12 cellular contexts compared by ENCODE assay signal in the genomic region with DNA sequence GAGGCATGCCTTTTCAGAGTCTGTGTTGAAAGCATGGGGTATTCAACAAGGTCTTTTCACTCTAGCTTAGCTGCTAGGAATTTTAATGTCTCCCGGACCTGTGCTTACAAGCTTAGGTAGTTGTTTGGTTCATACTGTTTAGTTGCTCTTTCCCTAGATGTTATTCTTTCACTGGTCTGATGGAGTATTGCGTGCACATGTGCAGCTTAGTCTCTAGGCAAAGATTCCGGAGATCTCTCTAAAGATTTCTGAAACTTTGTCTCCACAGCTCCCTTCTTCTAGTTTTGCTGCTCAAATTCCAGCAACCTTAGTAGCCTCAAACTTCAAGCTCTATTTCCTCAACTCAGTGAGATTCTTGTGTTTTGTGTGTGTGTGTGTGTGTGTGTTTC. TPM values are rescaled to one million over a fixed set of nuclear protein-coding genes. Genes with fewer than 3 reads are reported as not detected.
DNase-seq lines count a peak whose midpoint lies in the region; ATAC-seq and TF ChIP-seq lines count a peak whose summit lies in the region.
"Had no signal": no experiment of that assay in that cellular context is flagged by ENCODE, and none has a peak within 500 bp of the region (broad histone marks: within the 10 kb centered on the region; RNA-seq: fewer than 3 reads in every experiment).

No MANE protein-coding gene starts in this region.

- H3K27ac ChIP-seq in VCaP (peak overlapping the region; percentile 49), tibial artery (peak overlapping the region; percentile 11 to 42), substantia nigra (ENCODE audit: low read depth, low read length, poor library complexity, severe bottlenecking) (no peak overlapping the region)
- H3K27ac ChIP-seq: cardiac muscle cell had no signal

- no peak for ATAC-seq in HG02610 (IDR thresholded peaks at IDR 0.05; ENCODE audit: unreplicated experiment)
- ATAC-seq: GM12878 had no signal

- H3K4me3 ChIP-seq in tibial artery, result peak overlapping the region in 1 of 2 donors; percentile 10
- H3K4me3 ChIP-seq in H7 (ENCODE audit: insufficient read depth, low read depth, low read length), result no peak overlapping the region
- H3K4me3 ChIP-seq: cardiac muscle cell, GM12878 had no signal

- H3K4me1 ChIP-seq in tibial artery, result peaks cover 0 to 62% (median 13%) of the 10 kb centered on the region in 4 donors

- H3K27me3 ChIP-seq in tibial artery, result no peaks in the 10 kb centered on the region
- H3K27me3 ChIP-seq in H7 (ENCODE audit: control insufficient read depth, insufficient read depth, low read length), result no peaks in the 10 kb centered on the region
- H3K27me3 ChIP-seq: cardiac muscle cell had no signal

- intact Hi-C loops in tibial artery (cut with DNase I; ENCODE audit: low total_unique reads), result no loop called here

- TF ChIP-seq CTCF in VCaP (conservative IDR thresholded peaks at IDR 0.05) (no peak), tibial artery (IDR thresholded peaks at IDR 0.05) (no peak)

- DNase-seq in HCEC 1CT (peak; percentile 12), kidney tubule cell (ENCODE audit: low spot score) (peak; percentile 52), tibial artery (no peak), substantia nigra (lab: John Stamatoyannopoulos, UW) (no peak), H7 (no peak)
- DNase-seq in stimulated activated CD4-positive, alpha-beta T cell treated with anti-CD3 and anti-CD28 coated beads, Interleukin-15, amount 100 ng/mL, for 24 hours, result no peak
- DNase-seq: activated CD4-positive, alpha-beta T cell treated with anti-CD3 and anti-CD28 coated beads for 48 hours; KG1 had no signal

- H3K9me3 ChIP-seq in tibial artery, result peaks cover 0 to 6% (median 0%) of the 10 kb centered on the region in 3 donors

- H3K36me3 ChIP-seq in tibial artery, result no peaks in the 10 kb centered on the region
- no peaks in the 10 kb centered on the region for H3K36me3 ChIP-seq in H7 (replicated peaks; ENCODE audit: control insufficient read depth, insufficient read depth, low read length)
- H3K36me3 ChIP-seq: cardiac muscle cell had no signal

RNA-seq across cellular contexts. Expression of a gene that starts 18.6 kb away (rescaled TPM):
- 11.0 and 13.6 TPM in 2 replicates for total RNA-seq in H7 (2014; rRNA removed; shearing (Covaris generic))

Comparison
In these comparisons a context has a peak if more than half of its experiments do, and no peak if none do; other contexts are left out.
1. DNase-seq: peak in HCEC 1CT (single experiment) and kidney tubule cell (single experiment); none in tibial artery (0 of 2), substantia nigra (0 of 49), stimulated activated CD4-positive, alpha-beta T cell treated with anti-CD3 and anti-CD28 coated beads, Interleukin-15, amount 100 ng/mL, for 24 hours (single experiment) and H7 (single experiment).